Comparison of ENCODE assay signal across 8 cellular contexts in the genomic region with DNA sequence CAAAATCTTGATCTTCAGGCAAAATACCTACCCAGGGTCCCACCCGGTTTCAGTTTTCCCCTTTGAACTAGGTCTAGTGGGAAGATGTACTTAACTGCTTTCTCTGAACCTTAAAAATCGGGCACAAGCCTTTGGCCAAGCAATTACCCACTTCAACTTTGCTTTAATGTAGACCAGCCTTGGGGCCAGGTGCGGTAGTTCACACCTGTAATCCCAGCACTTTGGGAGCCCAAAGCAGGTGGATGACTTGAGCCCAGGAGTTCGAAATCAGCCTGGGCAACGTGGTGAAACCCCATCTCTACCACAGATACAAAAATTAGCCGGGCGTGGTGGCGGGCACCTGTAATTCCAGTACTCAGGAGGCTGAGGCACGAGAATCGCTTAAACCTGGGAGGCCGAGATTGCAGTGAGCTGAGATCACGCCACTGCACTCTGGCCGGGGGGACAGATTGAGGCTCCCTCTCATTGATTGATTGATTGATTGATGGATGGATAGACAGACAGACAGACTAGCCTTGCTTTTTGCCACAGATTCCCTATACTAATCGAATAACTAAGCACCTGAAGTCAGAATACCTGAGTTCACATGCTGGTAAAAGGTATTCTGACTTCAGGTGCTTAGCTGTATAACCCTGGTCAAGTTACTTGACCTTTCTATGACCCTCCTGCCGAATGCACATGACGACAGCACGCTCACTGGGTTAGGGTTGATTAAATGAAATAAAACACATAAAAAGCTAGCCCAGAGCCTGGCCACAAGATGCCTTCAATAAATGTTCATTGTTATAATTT. TPM values are rescaled to one million over a fixed set of nuclear protein-coding genes. Genes with fewer than 3 reads are reported as not detected.
DNase-seq lines count a peak whose midpoint lies in the region; ATAC-seq and TF ChIP-seq lines count a peak whose summit lies in the region.

No MANE protein-coding gene starts in this region.

- H4K20me1 ChIP-seq in hepatocyte (ENCODE audit: insufficient read depth, poor library complexity, severe bottlenecking) (no peaks in the 10 kb centered on the region), smooth muscle cell (ENCODE audit: low read depth) (peaks cover 53% of the 10 kb centered on the region)

- intact Hi-C loops in head of caudate nucleus (cut with DNase I), result no loop called here

- peaks cover 6% of the 10 kb centered on the region for H3F3A ChIP-seq in smooth muscle cell (ENCODE audit: low read depth)

- H3K27ac ChIP-seq in hepatocyte, result peak overlapping the region; percentile 99
- H3K27ac ChIP-seq in smooth muscle cell (ENCODE audit: low read depth), result peak overlapping the region; percentile 94

- H2AFZ ChIP-seq in hepatocyte (no peak overlapping the region), smooth muscle cell (ENCODE audit: low read depth) (no peak overlapping the region)

- H3K27me3 ChIP-seq in hepatocyte (no peaks in the 10 kb centered on the region), smooth muscle cell (ENCODE audit: low read depth) (no peaks in the 10 kb centered on the region)

- peak overlapping the region; percentile 99 for H3K27ac Mint-ChIP-seq in activated T-cell treated with anti-CD3 and anti-CD28 coated beads, Interleukin-2, amount 50 U/mL, for 72 hours

- no peaks in the 10 kb centered on the region for H3K9me3 ChIP-seq in hepatocyte (ENCODE audit: low read depth)
- no peaks in the 10 kb centered on the region for H3K9me3 ChIP-seq in smooth muscle cell (replicated peaks; ENCODE audit: low read depth)

- H3K4me1 ChIP-seq in hepatocyte (ENCODE audit: insufficient read depth) (peaks cover 25% of the 10 kb centered on the region), smooth muscle cell (ENCODE audit: low read depth) (no peaks in the 10 kb centered on the region)

- DNase-seq in HFF-Myc (ENCODE audit: extremely low read depth, low read depth), result no peak
- DNase-seq in activated T-cell treated with anti-CD3 and anti-CD28 coated beads, Interleukin-2, amount 50 U/mL, for 72 hours, result peak; percentile 26 to 33
- no peak for DNase-seq in hepatocyte (ENCODE audit: low spot score)
- DNase-seq in smooth muscle cell (lab: John Stamatoyannopoulos, UW; ENCODE audit: unreplicated experiment), result no peak
- DNase-seq in GDM1 (lab: John Stamatoyannopoulos, UW), result no peak
- no peak for DNase-seq in HPDE6-E6E7 (ENCODE audit: extremely low spot score)
- no peak for DNase-seq in head of caudate nucleus
- no peak for DNase-seq in SW480 (ENCODE audit: low spot score)

- ATAC-seq in activated T-cell treated with anti-CD3 and anti-CD28 coated beads, Interleukin-2, amount 50 U/mL, for 72 hours (replicated peaks in 1 of 2), result no peak

- H3K9me2 ChIP-seq in hepatocyte (replicated peaks; ENCODE audit: insufficient read depth), result no peaks in the 10 kb centered on the region

- peaks cover 1 to 5% of the 10 kb centered on the region in 2 donors for H3K36me3 Mint-ChIP-seq in activated T-cell treated with anti-CD3 and anti-CD28 coated beads, Interleukin-2, amount 50 U/mL, for 72 hours (ENCODE audit: insufficient read depth in 2 of 2)

- TF ChIP-seq CTCF in HFF-Myc (IDR thresholded peaks at IDR 0.05; ENCODE audit: low read depth, low read length, missing control alignments) (no peak), hepatocyte (IDR thresholded peaks at IDR 0.05; ENCODE audit: poor library complexity) (no peak), smooth muscle cell (IDR thresholded peaks at IDR 0.05; ENCODE audit: borderline replicate concordance, insufficient read depth, poor library complexity, severe bottlenecking) (no peak)

- H3K9me3 Mint-ChIP-seq in activated T-cell treated with anti-CD3 and anti-CD28 coated beads, Interleukin-2, amount 50 U/mL, for 72 hours, result no peaks in the 10 kb centered on the region

- peak overlapping the region; percentile 95 for H3K9ac ChIP-seq in smooth muscle cell (ENCODE audit: low read depth)

- 74% methylated on average over 17 of the region's 17 CpGs for WGBS in hepatocyte (ENCODE audit: low lambda C conversion rate, missing lambda C conversion rate)
- WGBS in smooth muscle cell (ENCODE audit: low lambda C conversion rate), result 85% methylated on average over 17 of the region's 17 CpGs

- H3K36me3 ChIP-seq in hepatocyte (replicated peaks; ENCODE audit: insufficient read depth, low read depth) (no peaks in the 10 kb centered on the region), smooth muscle cell (ENCODE audit: low read depth) (no peaks in the 10 kb centered on the region)

- H3K4me1 Mint-ChIP-seq in activated T-cell treated with anti-CD3 and anti-CD28 coated beads, Interleukin-2, amount 50 U/mL, for 72 hours (ENCODE audit: low read depth), result peaks cover 55% of the 10 kb centered on the region

- H3K27me3 Mint-ChIP-seq in activated T-cell treated with anti-CD3 and anti-CD28 coated beads, Interleukin-2, amount 50 U/mL, for 72 hours (ENCODE audit: low read depth), result no peaks in the 10 kb centered on the region

- H3K79me2 ChIP-seq in hepatocyte (peaks cover 61% of the 10 kb centered on the region), smooth muscle cell (ENCODE audit: low read depth) (peaks cover 62% of the 10 kb centered on the region)

- H3K4me2 ChIP-seq in hepatocyte (peak overlapping the region; percentile 76), smooth muscle cell (peak overlapping the region; percentile 96)

- peak overlapping the region; percentile 87 for H3K4me3 ChIP-seq in HFF-Myc (replicated peaks; ENCODE audit: low read depth, low read length)
- H3K4me3 ChIP-seq in hepatocyte, result peak overlapping the region; percentile 99
- peak overlapping the region; percentile 99 for H3K4me3 ChIP-seq in smooth muscle cell

- H3K4me3 Mint-ChIP-seq in activated T-cell treated with anti-CD3 and anti-CD28 coated beads, Interleukin-2, amount 50 U/mL, for 72 hours, result peak overlapping the region; percentile 91 to 100

RNA-seq across cellular contexts. Expression of gene CLIP1, which starts 1.8 kb away (rescaled TPM):
- 100 to 1,000 TPM in 1 of 2 donors, 10 to 100 TPM in 1; 87.3 to 108 TPM for total RNA-seq in activated T-cell treated with anti-CD3 and anti-CD28 coated beads, Interleukin-2, amount 50 U/mL, for 72 hours
- total RNA-seq in hepatocyte, result 45.2 and 51.5 TPM in 2 replicates
- polyA plus RNA-seq in hepatocyte, result 36.9 and 38.0 TPM in 2 replicates
- 40.4 and 42.2 TPM in 2 replicates for total RNA-seq in smooth muscle cell
- 15.3 and 24.0 TPM in 2 replicates for polyA plus RNA-seq in smooth muscle cell

Comparison
In these comparisons a context has a peak if more than half of its experiments do, and no peak if none do; other contexts are left out.
1. DNase-seq: peak in activated T-cell treated with anti-CD3 and anti-CD28 coated beads, Interleukin-2, amount 50 U/mL, for 72 hours (2 of 2); none in HFF-Myc (single experiment), hepatocyte (single experiment), smooth muscle cell (single experiment), GDM1 (single experiment), HPDE6-E6E7 (single experiment), head of caudate nucleus (0 of 42) and SW480 (single experiment).
2. Peak in every context shown above with its lines, with median percentiles within 50 percentile points of each other: H3K4me3 ChIP-seq.